15 cellular contexts compared by ENCODE assay signal in the genomic region with DNA sequence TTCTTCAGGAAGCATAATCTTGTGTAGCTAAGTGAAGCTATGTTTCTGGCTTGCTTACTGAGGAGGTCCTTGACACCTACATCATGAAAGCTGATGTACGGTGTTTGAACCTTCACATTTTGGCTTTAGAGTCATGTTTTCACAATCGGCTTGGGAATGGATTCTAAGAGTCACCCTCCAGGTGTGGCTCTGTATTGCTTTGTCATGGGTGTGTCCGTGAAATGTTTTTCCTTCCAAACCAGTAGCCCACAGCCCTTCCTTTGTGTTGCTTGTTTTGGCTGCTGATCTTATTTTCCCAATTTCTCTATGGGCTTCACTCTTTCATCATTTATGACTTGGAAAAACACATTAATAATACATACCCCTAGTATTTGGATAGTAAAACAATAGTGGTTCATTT.
DNase-seq lines count a peak whose midpoint lies in the region; ATAC-seq and TF ChIP-seq lines count a peak whose summit lies in the region.
"Had no signal": no experiment of that assay in that cellular context is flagged by ENCODE, and none has a peak within 500 bp of the region (broad histone marks: within the 10 kb centered on the region; RNA-seq: fewer than 3 reads in every experiment).

No MANE protein-coding gene starts in this region.

- H3K36me3 ChIP-seq in aorta (ENCODE audit: control insufficient read depth in 1 of 2, insufficient read depth in 2 of 2, low read length in 1 of 2), result no peaks in the 10 kb centered on the region
- H3K36me3 ChIP-seq: left lung had no signal

- peaks cover 21% of the 10 kb centered on the region for H3K4me1 Mint-ChIP-seq in chondrocyte (ENCODE audit: low read depth)
- H3K4me1 Mint-ChIP-seq: activated naive CD8-positive, alpha-beta T cell treated with anti-CD3 and anti-CD28 coated beads, Interleukin-2, amount 50 U/mL, for 24 hours; activated T-helper 17 cell treated with anti-CD3 and anti-CD28 coated beads, Interleukin-2, amount 50 U/mL, for 72 hours had no signal

- intact Hi-C loops in aorta (cut with DNase I), result no loop called here
- intact Hi-C loops in dorsolateral prefrontal cortex (cut with DNase I), result no loop called here

- no peaks in the 10 kb centered on the region for H3K27me3 Mint-ChIP-seq in chondrocyte (ENCODE audit: low read depth)
- H3K27me3 Mint-ChIP-seq: activated naive CD8-positive, alpha-beta T cell treated with anti-CD3 and anti-CD28 coated beads, Interleukin-2, amount 50 U/mL, for 24 hours; activated T-helper 17 cell treated with anti-CD3 and anti-CD28 coated beads, Interleukin-2, amount 50 U/mL, for 72 hours had no signal

- no peak for ATAC-seq in aorta (ENCODE audit: low FRiP score)
- ATAC-seq: activated naive CD8-positive, alpha-beta T cell treated with anti-CD3 and anti-CD28 coated beads, Interleukin-2, amount 50 U/mL, for 24 hours; activated T-helper 17 cell treated with anti-CD3 and anti-CD28 coated beads, Interleukin-2, amount 50 U/mL, for 72 hours; left lung had no signal

- no peak overlapping the region for H3K4me3 ChIP-seq in aorta (ENCODE audit: low read length in 2 of 2)
- no peak overlapping the region for H3K4me3 ChIP-seq in dorsolateral prefrontal cortex
- H3K4me3 ChIP-seq: left lung, SJSA1 had no signal

- peaks cover 13% of the 10 kb centered on the region for H3K9me3 Mint-ChIP-seq in chondrocyte (ENCODE audit: low read depth)
- H3K9me3 Mint-ChIP-seq: activated naive CD8-positive, alpha-beta T cell treated with anti-CD3 and anti-CD28 coated beads, Interleukin-2, amount 50 U/mL, for 24 hours; activated T-helper 17 cell treated with anti-CD3 and anti-CD28 coated beads, Interleukin-2, amount 50 U/mL, for 72 hours had no signal

- H3K27me3 ChIP-seq in aorta (ENCODE audit: control insufficient read depth in 1 of 2, insufficient read depth in 2 of 2, low read length in 1 of 2), result no peaks in the 10 kb centered on the region
- H3K27me3 ChIP-seq in dorsolateral prefrontal cortex, result no peaks in the 10 kb centered on the region
- H3K27me3 ChIP-seq: left lung, SJSA1 had no signal

- H3K4me1 ChIP-seq in aorta (ENCODE audit: control insufficient read depth in 1 of 2, insufficient read depth in 2 of 2, low read length in 2 of 2), result no peaks in the 10 kb centered on the region
- H3K4me1 ChIP-seq: left lung, SJSA1 had no signal

- 54 to 67% methylated on average over 3 of the region's 3 CpGs for WGBS in aorta, 2 donors

- H3K27ac Mint-ChIP-seq in chondrocyte (ENCODE audit: unreplicated experiment), result peak overlapping the region; percentile 53
- H3K27ac Mint-ChIP-seq: activated naive CD8-positive, alpha-beta T cell treated with anti-CD3 and anti-CD28 coated beads, Interleukin-2, amount 50 U/mL, for 24 hours; activated T-helper 17 cell treated with anti-CD3 and anti-CD28 coated beads, Interleukin-2, amount 50 U/mL, for 72 hours had no signal

- H3K36me3 Mint-ChIP-seq in chondrocyte (ENCODE audit: low read depth), result peaks cover 17% of the 10 kb centered on the region

- peak; percentile 2 for DNase-seq in Daoy (ENCODE audit: low read depth)
- peak; percentile 2 for DNase-seq in NCI-H774 (lab: John Stamatoyannopoulos, UW)
- DNase-seq in chondrocyte (ENCODE audit: low spot score), result no peak
- peak; percentile 3 to 89 for DNase-seq in lung microvascular endothelial cell (ENCODE audit: low read depth in 2 of 2)
- DNase-seq in NK-92 (lab: John Stamatoyannopoulos, UW; ENCODE audit: unreplicated experiment), result no peak
- DNase-seq in NCI-H1694 treated with DMSO at 0.1 percent for 48 hours (lab: John Stamatoyannopoulos, UW), result no peak
- DNase-seq in aorta, result no peak
- no peak for DNase-seq in dorsolateral prefrontal cortex
- DNase-seq: activated CD4-positive, CD25-positive, alpha-beta regulatory T cell treated with anti-CD3 and anti-CD28 coated beads, Interleukin-2, amount 50 U/mL, for 72 hours; activated naive CD8-positive, alpha-beta T cell treated with anti-CD3 and anti-CD28 coated beads, Interleukin-2, amount 50 U/mL, for 24 hours; IMR-90; left lung; nucleus accumbens had no signal

- no peak overlapping the region for H3K4me3 Mint-ChIP-seq in chondrocyte (ENCODE audit: unreplicated experiment)
- H3K4me3 Mint-ChIP-seq: activated naive CD8-positive, alpha-beta T cell treated with anti-CD3 and anti-CD28 coated beads, Interleukin-2, amount 50 U/mL, for 24 hours; activated T-helper 17 cell treated with anti-CD3 and anti-CD28 coated beads, Interleukin-2, amount 50 U/mL, for 72 hours had no signal

- TF ChIP-seq CTCF in chondrocyte (IDR thresholded peaks at IDR 0.05) (no peak), dorsolateral prefrontal cortex (IDR thresholded peaks at IDR 0.05 in 54 of 56, conservative IDR thresholded peaks at IDR 0.05 in 2 of 56; ENCODE audit: low read depth in 1 of 56, partially characterized antibody in 56 of 56) (no peak)

- H3K9me3 ChIP-seq in aorta (ENCODE audit: control insufficient read depth, low read length), result peaks cover 3% of the 10 kb centered on the region
- H3K9me3 ChIP-seq: SJSA1 had no signal

- no peak overlapping the region for H3K27ac ChIP-seq in aorta (ENCODE audit: low read depth in 1 of 2, low read length in 2 of 2)
- H3K27ac ChIP-seq in dorsolateral prefrontal cortex, result no peak overlapping the region
- H3K27ac ChIP-seq: left lung, SJSA1 had no signal

Comparison
In these comparisons a context has a peak if more than half of its experiments do, and no peak if none do; other contexts are left out.
1. DNase-seq: peak in Daoy (single experiment), NCI-H774 (single experiment) and lung microvascular endothelial cell (2 of 2); none in chondrocyte (single experiment), NK-92 (single experiment), NCI-H1694 treated with DMSO at 0.1 percent for 48 hours (single experiment), aorta (0 of 2) and dorsolateral prefrontal cortex (0 of 10).